9 cellular contexts compared by ENCODE assay signal in the genomic region with DNA sequence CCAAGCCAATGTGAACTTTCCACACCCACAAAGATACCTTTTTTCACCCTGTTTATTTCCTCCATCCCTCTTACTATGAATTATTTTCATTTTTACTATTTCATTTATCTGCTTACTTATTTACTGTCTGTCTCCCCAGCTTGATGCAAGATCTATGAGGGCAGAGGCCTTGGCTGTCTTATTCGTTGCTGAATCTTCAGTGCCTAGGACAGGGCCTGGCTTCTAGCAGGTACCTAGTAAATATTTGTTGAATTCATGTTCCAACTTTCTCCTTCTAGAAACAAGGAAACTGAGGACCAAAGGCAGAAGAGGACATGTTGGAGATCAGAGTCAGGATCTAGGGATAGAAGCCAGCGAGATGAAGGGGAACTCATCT. TPM values are rescaled to one million over a fixed set of nuclear protein-coding genes. Genes with fewer than 3 reads are reported as not detected.
A peak's percentile ranks its signal among the peaks of the same experiment; 100 is the strongest.
DNase-seq lines count a peak whose midpoint lies in the region; TF ChIP-seq lines count a peak whose summit lies in the region.
"Had no signal": no experiment of that assay in that cellular context is flagged by ENCODE, and none has a peak within 500 bp of the region (broad histone marks: within the 10 kb centered on the region; RNA-seq: fewer than 3 reads in every experiment).

No MANE protein-coding gene starts in this region.

- H3K4me3 Mint-ChIP-seq in CD14-positive monocyte (peak overlapping the region; percentile 81 to 89), brain (peak overlapping the region; percentile 82 to 83 (median 82)), neural progenitor cell (peak overlapping the region; percentile 92)

- H3K27ac ChIP-seq in HUES6 (ENCODE audit: low read depth, low read length) (no peak overlapping the region; the same call in 1 of the 2 replicates), neural progenitor cell (no peak overlapping the region)

- H3K79me2 ChIP-seq in neural progenitor cell (ENCODE audit: low read depth) = peaks cover 13% of the 10 kb centered on the region

- in situ Hi-C loops in ACHN (cut with HindIII; ENCODE audit: low pct_ligation_motif_present, low pct_unique_long_range_greater_than_20kb, low sequenced_read_pairs) = no loop called here

- no peaks in the 10 kb centered on the region for H3K27me3 ChIP-seq in HUES6 (ENCODE audit: control insufficient read depth, insufficient read depth, low read length)
- no peaks in the 10 kb centered on the region for H3K27me3 ChIP-seq in neural progenitor cell

- no peak for TF ChIP-seq CTCF in CD14-positive monocyte (IDR thresholded peaks at IDR 0.05)
- no peak for TF ChIP-seq CTCF in brain (conservative IDR thresholded peaks at IDR 0.05)
- TF ChIP-seq CTCF in neural progenitor cell (IDR thresholded peaks at IDR 0.05) = no peak

- H3K9me3 ChIP-seq in HUES6 (ENCODE audit: control insufficient read depth, insufficient read depth, low read depth, low read length) = no peaks in the 10 kb centered on the region
- no peaks in the 10 kb centered on the region for H3K9me3 ChIP-seq in neural progenitor cell (ENCODE audit: low read depth)

- intact Hi-C loops in CD14-positive monocyte (cut with micrococcal nuclease) = no loop called here

- H3K9me3 Mint-ChIP-seq in CD14-positive monocyte (peaks cover 0 to 8% (median 0%) of the 10 kb centered on the region in 7 donors), brain (no peaks in the 10 kb centered on the region), neural progenitor cell (no peaks in the 10 kb centered on the region)

- peaks cover 26% of the 10 kb centered on the region for H3K4me1 ChIP-seq in HUES6 (ENCODE audit: control insufficient read depth, insufficient read depth, low read length)
- H3K4me1 ChIP-seq in neural progenitor cell = peaks cover 8% of the 10 kb centered on the region

- H3F3A ChIP-seq in neural progenitor cell (ENCODE audit: low read depth) = peaks cover 19% of the 10 kb centered on the region

- H3K36me3 Mint-ChIP-seq in CD14-positive monocyte (peaks cover 0 to 2% of the 10 kb centered on the region in 2 donors), brain (no peaks in the 10 kb centered on the region), neural progenitor cell (no peaks in the 10 kb centered on the region)

- peaks cover 15% of the 10 kb centered on the region for H4K20me1 ChIP-seq in neural progenitor cell (ENCODE audit: low read depth)

- H3K4me3 ChIP-seq in HUES6 (ENCODE audit: low read depth, low read length) (peak overlapping the region; percentile 71; the same call in 1 of the 2 replicates), neural progenitor cell (no peak overlapping the region)

- peaks cover 23% of the 10 kb centered on the region for H3K4me1 Mint-ChIP-seq in CD14-positive monocyte
- peaks cover 42% of the 10 kb centered on the region for H3K4me1 Mint-ChIP-seq in brain
- H3K4me1 Mint-ChIP-seq in neural progenitor cell = peaks cover 33% of the 10 kb centered on the region

- H3K27me3 Mint-ChIP-seq in CD14-positive monocyte (ENCODE audit: low read depth in 3 of 3) = peaks cover 15 to 26% (median 23%) of the 10 kb centered on the region in 3 donors
- H3K27me3 Mint-ChIP-seq in brain = peaks cover 3% of the 10 kb centered on the region
- H3K27me3 Mint-ChIP-seq in neural progenitor cell (ENCODE audit: insufficient read depth, low read depth) = peaks cover 13% of the 10 kb centered on the region

- H2AFZ ChIP-seq in neural progenitor cell (replicated peaks) = no peak overlapping the region

- H3K9ac ChIP-seq in HUES6 (ENCODE audit: low read length) (no peak overlapping the region), neural progenitor cell (no peak overlapping the region)

- no peak for DNase-seq in CD14-positive monocyte (ENCODE audit: low spot score)
- no peak for DNase-seq in neural progenitor cell (ENCODE audit: low spot score)
- DNase-seq in DMS79 (lab: John Stamatoyannopoulos, UW) = no peak
- DNase-seq in KG1 (lab: John Stamatoyannopoulos, UW) = no peak
- no peak for DNase-seq in foreskin melanocyte
- DNase-seq in ACHN = no peak
- DNase-seq: NCI-H1694 had no signal

- peak overlapping the region; percentile 44 to 94 (median 83) for H3K27ac Mint-ChIP-seq in CD14-positive monocyte
- peak overlapping the region; percentile 80 to 91 (median 85) for H3K27ac Mint-ChIP-seq in brain
- H3K27ac Mint-ChIP-seq in neural progenitor cell = peak overlapping the region; percentile 67

- H3K4me2 ChIP-seq in neural progenitor cell = no peak overlapping the region

- H3K36me3 ChIP-seq in HUES6 (ENCODE audit: control insufficient read depth, insufficient read depth, low read length) (0 out of 2 replicates have a peak, but pooled peaks cover 2% of the 10 kb centered on the region), neural progenitor cell (no peaks in the 10 kb centered on the region)

RNA-seq across cellular contexts. Expression of gene DNM1, which starts 0.5 kb away (rescaled TPM):
- under 1 TPM; 0.05 to 0.56 TPM for polyA plus RNA-seq in CD14-positive monocyte
- 191 TPM for polyA plus RNA-seq in brain (ENCODE audit: insufficient read depth, low read depth, low replicate concordance)
- total RNA-seq in neural progenitor cell (ENCODE audit: low replicate concordance) = 30.1 and 52.7 TPM in 2 replicates

RNA-seq across cellular contexts. Expression of gene CIZ1, which starts 11.3 kb away (rescaled TPM):
- polyA plus RNA-seq in CD14-positive monocyte = 1 to 10 TPM; 3.4 to 5.9 TPM
- polyA plus RNA-seq in brain (ENCODE audit: insufficient read depth, low read depth, low replicate concordance) = 167 TPM
- 33.4 and 48.8 TPM in 2 replicates for total RNA-seq in neural progenitor cell (ENCODE audit: low replicate concordance)

RNA-seq across cellular contexts. Expression of gene BBLN, which starts 42.6 kb away (rescaled TPM):
- polyA plus RNA-seq in CD14-positive monocyte (10 to 100 TPM; 51.5 to 54.5 TPM), brain (ENCODE audit: insufficient read depth, low read depth, low replicate concordance) (404 TPM)
- total RNA-seq in neural progenitor cell (ENCODE audit: low replicate concordance) = 69.4 and 228 TPM in 2 replicates

RNA-seq across cellular contexts. Expression of gene LCN2, which starts 53.4 kb away (rescaled TPM):
- under 1 TPM in 1 of 2 donors, not detected in 1; 0.83 TPM for polyA plus RNA-seq in CD14-positive monocyte
- not detected for polyA plus RNA-seq in brain (ENCODE audit: insufficient read depth, low read depth, low replicate concordance)
- not detected in 2 replicates for total RNA-seq in neural progenitor cell (ENCODE audit: low replicate concordance)

Comparison
In these comparisons a context has a peak if more than half of its experiments do, and no peak if none do; other contexts are left out.
1. RNA of gene DNM1, which starts 0.5 kb away (polyA plus RNA-seq): 191 TPM in brain (single experiment); 0.05 to 0.56 TPM in CD14-positive monocyte; every median in the first group is over 100 times any median in the second.
2. RNA of gene CIZ1, which starts 11.3 kb away (polyA plus RNA-seq): 167 TPM in brain (single experiment); 3.4 to 5.9 TPM in CD14-positive monocyte; every median in the first group is over 10 times any median in the second.
3. Peak in every context shown above with its lines, with median percentiles within 50 percentile points of each other: H3K27ac Mint-ChIP-seq and H3K4me3 Mint-ChIP-seq.